ENCODE assay signal across 8 cellular contexts in the genomic region with DNA sequence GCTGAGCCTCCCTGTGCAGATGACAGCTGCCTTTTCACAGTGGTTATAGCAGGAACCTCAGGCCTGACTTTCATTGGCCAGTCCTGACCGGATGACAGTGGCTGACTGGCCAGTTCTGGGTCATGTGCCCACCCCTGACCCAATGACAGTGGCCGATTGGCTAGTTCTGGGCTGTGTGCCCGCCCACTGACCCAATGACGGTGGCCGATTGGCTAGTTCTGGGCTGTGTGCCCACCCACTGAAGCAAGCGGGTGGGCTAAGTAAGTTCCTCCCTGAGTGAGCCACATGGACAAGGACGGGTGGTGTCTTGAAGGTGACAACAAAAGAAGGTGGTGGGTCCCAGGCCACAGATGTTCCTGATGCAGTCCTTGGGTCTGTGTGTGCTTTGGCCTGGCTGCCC. TPM values are rescaled to one million over a fixed set of nuclear protein-coding genes. Genes with fewer than 3 reads are reported as not detected.
DNase-seq lines count a peak whose midpoint lies in the region; ATAC-seq and TF ChIP-seq lines count a peak whose summit lies in the region.

No MANE protein-coding gene starts in this region.

- H3K27ac Mint-ChIP-seq in glutamatergic neuron (ENCODE audit: unreplicated experiment), result peak overlapping the region; percentile 83

- H3K4me3 ChIP-seq in testis, result no peak overlapping the region
- no peak overlapping the region for H3K4me3 ChIP-seq in uterus

- H3K36me3 ChIP-seq in testis (ENCODE audit: low read depth, missing control alignments), result no peaks in the 10 kb centered on the region
- H3K36me3 ChIP-seq in uterus, result no peaks in the 10 kb centered on the region

- H3K27ac ChIP-seq in testis (no peak overlapping the region), uterus (no peak overlapping the region)

- no peaks in the 10 kb centered on the region for H3K36me3 Mint-ChIP-seq in glutamatergic neuron (ENCODE audit: unreplicated experiment)

- 70 to 80% methylated on average over 6 to 7 of the region's 7 CpGs for whole genome bisulfite sequencing in testis, 2 donors

- TF ChIP-seq POLR2A in testis (IDR thresholded peaks at IDR 0.05) (no peak), uterus (IDR thresholded peaks at IDR 0.05) (no peak)

- peak overlapping the region; percentile 49 for H3K4me3 Mint-ChIP-seq in glutamatergic neuron (ENCODE audit: unreplicated experiment)

- H3K9me3 ChIP-seq in testis, result no peaks in the 10 kb centered on the region
- H3K9me3 ChIP-seq in uterus, result no peaks in the 10 kb centered on the region

- intact Hi-C loops in Right ventricle myocardium inferior (cut with DNase I) (no loop called here), cardiac septum (cut with DNase I) (no loop called here), testis (cut with DNase I; ENCODE audit: low total_unique reads) (no loop called here), uterus (cut with DNase I; ENCODE audit: low total_unique reads) (no loop called here)

- H3K27me3 ChIP-seq in testis (no peaks in the 10 kb centered on the region), uterus (no peaks in the 10 kb centered on the region)

- peaks cover 15% of the 10 kb centered on the region for H3K27me3 Mint-ChIP-seq in glutamatergic neuron (ENCODE audit: unreplicated experiment)

- H3K4me1 ChIP-seq in testis, result no peaks in the 10 kb centered on the region
- no peaks in the 10 kb centered on the region for H3K4me1 ChIP-seq in uterus

- ATAC-seq in Right ventricle myocardium inferior, result peak; percentile 66
- ATAC-seq in GM21723 (IDR thresholded peaks at IDR 0.05; ENCODE audit: unreplicated experiment), result no peak
- ATAC-seq in HG02884 (IDR thresholded peaks at IDR 0.05; ENCODE audit: unreplicated experiment), result no peak

- TF ChIP-seq CTCF in glutamatergic neuron (IDR thresholded peaks at IDR 0.05; ENCODE audit: partially characterized antibody, unreplicated experiment), result no peak
- TF ChIP-seq CTCF in testis (IDR thresholded peaks at IDR 0.05), result no peak
- TF ChIP-seq CTCF in uterus (IDR thresholded peaks at IDR 0.05), result no peak

- H3K9me3 Mint-ChIP-seq in glutamatergic neuron (ENCODE audit: unreplicated experiment), result peaks cover 2% of the 10 kb centered on the region

- DNase-seq in Right ventricle myocardium inferior (ENCODE audit: missing footprints) (peak; percentile 84), cardiac septum (ENCODE audit: low spot score) (no peak), RPMI7951 (ENCODE audit: low read depth) (peak; percentile 18), glutamatergic neuron (peak; percentile 75), testis (peak; percentile 79), uterus (no peak)

- peaks cover 20% of the 10 kb centered on the region for H3K4me1 Mint-ChIP-seq in glutamatergic neuron (ENCODE audit: low read depth, unreplicated experiment)

RNA-seq across cellular contexts. Expression of a gene that starts 9.5 kb away (rescaled TPM):
- total RNA-seq in Right ventricle myocardium inferior, result 40.5 TPM
- total RNA-seq in cardiac septum, result 42.8 TPM
- total RNA-seq in RPMI7951 (2014; rRNA removed; shearing (Covaris generic)), result 97.2 and 143 TPM in 2 replicates
- total RNA-seq in glutamatergic neuron (ENCODE audit: unreplicated experiment), result 96.0 TPM
- 10 to 100 TPM; 38.1 to 46.4 TPM for total RNA-seq in testis
- polyA plus RNA-seq in testis (ENCODE audit: insufficient read depth, low read depth, low replicate concordance), result 26.8 TPM
- total RNA-seq in uterus, result 10 to 100 TPM; 29.4 to 96.3 (median 57.2) TPM

RNA-seq across cellular contexts. Expression of a gene that starts 34.9 kb away (rescaled TPM):
- total RNA-seq in Right ventricle myocardium inferior (2.8 TPM), cardiac septum (6.8 TPM), glutamatergic neuron (ENCODE audit: unreplicated experiment) (3,960 TPM), testis (10 to 100 TPM; 38.8 to 61.7 TPM), uterus (10 to 100 TPM in 1 of 4 donors, under 1 TPM in 1, not detected in 2; 0.88 to 28.6 TPM)
- 229 and 237 TPM in 2 replicates for total RNA-seq in RPMI7951 (2014; rRNA removed; shearing (Covaris generic))
- polyA plus RNA-seq in testis (ENCODE audit: insufficient read depth, low read depth, low replicate concordance), result 56.5 TPM

RNA-seq across cellular contexts. Expression of a gene that starts 39.4 kb away (rescaled TPM):
- total RNA-seq in Right ventricle myocardium inferior (1.5 TPM), cardiac septum (4.0 TPM), glutamatergic neuron (ENCODE audit: unreplicated experiment) (12.8 TPM), testis (10 to 100 TPM; 40.0 to 53.7 TPM), uterus (1 to 10 TPM in 3 of 4 donors, under 1 TPM in 1; 0.77 to 6.2 (median 5.4) TPM)
- 2.0 and 2.8 TPM in 2 replicates for total RNA-seq in RPMI7951 (2014; rRNA removed; shearing (Covaris generic))
- 30.1 TPM for polyA plus RNA-seq in testis (ENCODE audit: insufficient read depth, low read depth, low replicate concordance)

Comparison
In these comparisons a context has a peak if more than half of its experiments do, and no peak if none do; other contexts are left out.
1. DNase-seq: peak in Right ventricle myocardium inferior (single experiment), RPMI7951 (single experiment), glutamatergic neuron (single experiment) and testis (single experiment); none in cardiac septum (single experiment) and uterus (0 of 2).
2. RNA of a gene that starts 34.9 kb away (total RNA-seq): 3,960 TPM in glutamatergic neuron (single experiment); 229 to 237 TPM in RPMI7951, 38.8 to 61.7 TPM in testis, 6.8 TPM in cardiac septum (single experiment), 2.8 TPM in Right ventricle myocardium inferior (single experiment) and 0.88 to 28.6 TPM in uterus; every median in the first group is over 10 times any median in the second.